Comparison of ENCODE assay signal across 8 cellular contexts in the genomic region with DNA sequence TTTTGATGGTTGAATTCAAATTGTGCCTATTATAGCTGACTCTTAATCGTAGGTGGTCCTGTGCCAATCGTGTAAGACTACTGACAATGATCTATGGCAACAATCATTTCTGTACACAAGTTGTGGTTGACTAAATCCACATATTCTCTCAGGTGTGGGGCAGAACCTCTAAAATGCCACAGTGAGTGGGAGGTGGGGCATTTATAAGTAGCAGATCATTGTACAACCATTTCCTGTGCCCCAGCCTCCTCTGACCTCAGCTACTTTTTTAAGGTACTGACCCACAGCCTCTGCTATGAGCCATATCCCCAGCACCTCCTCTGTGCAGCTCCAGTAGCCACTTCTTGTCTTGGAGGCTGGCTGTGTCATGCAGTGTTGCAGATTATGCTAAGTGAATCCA. TPM values are rescaled to one million over a fixed set of nuclear protein-coding genes. Genes with fewer than 3 reads are reported as not detected.
DNase-seq lines count a peak whose midpoint lies in the region; ATAC-seq and TF ChIP-seq lines count a peak whose summit lies in the region.

No MANE protein-coding gene starts in this region.

- peak overlapping the region; percentile 12 for H3K27ac Mint-ChIP-seq in Calu3 (ENCODE audit: unreplicated experiment)

- WGBS in mammary epithelial cell (ENCODE audit: low coverage, missing lambda C conversion rate): 52% methylated on average over 2 of the region's 2 CpGs

- no peak overlapping the region for H3K4me3 Mint-ChIP-seq in Calu3 (ENCODE audit: low read depth, unreplicated experiment)

- CTCF ChIA-PET in Calu3 (lab: Charles Lee): interaction anchor here (0.9 kb wide), 1 partner anchor 231 kb away, joined by 3 read pairs; no protein-coding TSS in a partner anchor
- CTCF ChIA-PET in mammary epithelial cell (lab: Charles Lee; ENCODE audit: low non-redundant PET): no interaction called here

- H3K4me1 ChIP-seq in mammary epithelial cell (ENCODE audit: insufficient read depth, low read length): peaks cover 38% of the 10 kb centered on the region
- peaks cover 41 to 67% of the 10 kb centered on the region in 2 donors for H3K4me1 ChIP-seq in thoracic aorta (ENCODE audit: control insufficient read depth in 1 of 2, low read depth in 2 of 2)
- H3K4me1 ChIP-seq in effector memory CD4-positive, alpha-beta T cell (ENCODE audit: control insufficient read depth, insufficient read depth, low read length, poor library complexity, severe bottlenecking): no peaks in the 10 kb centered on the region

- ATAC-seq in GM19452 (IDR thresholded peaks at IDR 0.05; ENCODE audit: unreplicated experiment) (peak; percentile 67), thoracic aorta (ENCODE audit: insufficient number of reproducible peaks, low FRiP score, low read depth) (peak; percentile 80)

- H3K4me1 Mint-ChIP-seq in Calu3 (ENCODE audit: low read depth, unreplicated experiment): peaks cover 56% of the 10 kb centered on the region

- H3K9ac ChIP-seq in mammary epithelial cell (ENCODE audit: insufficient read depth, low read length): no peak overlapping the region

- peak; percentile 12 for DNase-seq in Calu3
- DNase-seq in HPDE6-E6E7 (ENCODE audit: extremely low spot score): peak; percentile 39
- peak; percentile 82 for DNase-seq in mammary epithelial cell
- DNase-seq in thoracic aorta (ENCODE audit: low spot score): peak; percentile 41
- DNase-seq in effector memory CD4-positive, alpha-beta T cell: no peak
- DNase-seq in NCI-H2029 (lab: John Stamatoyannopoulos, UW): no peak
- DNase-seq in posterior cingulate gyrus: no peak

- H3K4me3 ChIP-seq in mammary epithelial cell (replicated peaks in 1 of 3; ENCODE audit: insufficient read depth in 1 of 3, low read depth in 2 of 3, low read length in 3 of 3): no peak overlapping the region
- H3K4me3 ChIP-seq in thoracic aorta: no peak overlapping the region
- H3K4me3 ChIP-seq in effector memory CD4-positive, alpha-beta T cell (ENCODE audit: insufficient read depth, low read depth, low read length, poor library complexity, severe bottlenecking): no peak overlapping the region

- no TSS peak for BruUV-seq in Calu3 (replicated peaks; lab: Mats Ljungman, UMichigan)
- BruUV-seq in mammary epithelial cell (replicated peaks; lab: Mats Ljungman, UMichigan): no TSS peak

- no peaks in the 10 kb centered on the region for H3K27me3 ChIP-seq in mammary epithelial cell (ENCODE audit: insufficient read depth, low read length)
- no peaks in the 10 kb centered on the region for H3K27me3 ChIP-seq in thoracic aorta (replicated peaks; ENCODE audit: insufficient read depth)
- H3K27me3 ChIP-seq in effector memory CD4-positive, alpha-beta T cell (replicated peaks; ENCODE audit: control insufficient read depth, insufficient read depth, low read length, poor library complexity, severe bottlenecking): no peaks in the 10 kb centered on the region

- H3K9me3 ChIP-seq in mammary epithelial cell (replicated peaks; ENCODE audit: insufficient read depth, low read length): no peaks in the 10 kb centered on the region
- H3K9me3 ChIP-seq in thoracic aorta: no peaks in the 10 kb centered on the region
- no peaks in the 10 kb centered on the region for H3K9me3 ChIP-seq in effector memory CD4-positive, alpha-beta T cell (ENCODE audit: control insufficient read depth, low read length)

- peak overlapping the region; percentile 13 for H3K4me2 ChIP-seq in mammary epithelial cell (ENCODE audit: insufficient read depth, low read depth, low read length)

- no peaks in the 10 kb centered on the region for H3K9me3 Mint-ChIP-seq in Calu3 (ENCODE audit: low read depth, unreplicated experiment)

- H3K36me3 ChIP-seq in mammary epithelial cell (ENCODE audit: insufficient read depth, low read length) (no peaks in the 10 kb centered on the region), thoracic aorta (no peaks in the 10 kb centered on the region)
- H3K36me3 ChIP-seq in effector memory CD4-positive, alpha-beta T cell (ENCODE audit: control insufficient read depth, insufficient read depth, low read length): no peaks in the 10 kb centered on the region

- no peaks in the 10 kb centered on the region for H4K20me1 ChIP-seq in mammary epithelial cell (ENCODE audit: insufficient read depth, low read length)

- H3K79me2 ChIP-seq in mammary epithelial cell (ENCODE audit: insufficient read depth, low read length): no peaks in the 10 kb centered on the region

- H3K27me3 Mint-ChIP-seq in Calu3 (ENCODE audit: unreplicated experiment): no peaks in the 10 kb centered on the region

- H3K36me3 Mint-ChIP-seq in Calu3 (ENCODE audit: insufficient read depth, unreplicated experiment): peaks cover 7% of the 10 kb centered on the region

- dilution Hi-C loops in mammary epithelial cell (cut with HindIII; ENCODE audit: low sequenced_read_pairs): no loop called here

- H3K27ac ChIP-seq in mammary epithelial cell (ENCODE audit: insufficient read depth, low read depth, low read length): no peak overlapping the region
- peak overlapping the region; percentile 85 to 88 for H3K27ac ChIP-seq in thoracic aorta
- H3K27ac ChIP-seq in effector memory CD4-positive, alpha-beta T cell (ENCODE audit: insufficient read depth, low read length, poor library complexity, severe bottlenecking): no peak overlapping the region

- in situ Hi-C loops in mammary epithelial cell (cut with MboI; ENCODE audit: low sequenced_read_pairs in 2 of 2): no loop called here

- no peak overlapping the region for H2AFZ ChIP-seq in mammary epithelial cell (ENCODE audit: low read depth, low read length)

- no peak for TF ChIP-seq CTCF in Calu3 (IDR thresholded peaks at IDR 0.05; ENCODE audit: unreplicated experiment)
- no peak for TF ChIP-seq CTCF in mammary epithelial cell (conservative IDR thresholded peaks at IDR 0.05 in 1 of 2, IDR thresholded peaks at IDR 0.05 in 1 of 2; ENCODE audit: extremely low read depth in 1 of 2, insufficient read depth in 1 of 2, low read depth in 1 of 2, low read length in 2 of 2)
- TF ChIP-seq CTCF in thoracic aorta (IDR thresholded peaks at IDR 0.05): no peak

- intact Hi-C loops in Calu3 (cut with micrococcal nuclease; ENCODE audit: unreplicated experiment) (no loop called here), mammary epithelial cell (cut with micrococcal nuclease) (no loop called here), posterior cingulate gyrus (cut with DNase I) (loop anchor here (5.0 kb wide), 1 partner anchor 129 kb away; no protein-coding TSS in a partner anchor)

RNA-seq across cellular contexts. Expression of gene RAPH1, which starts 48.6 kb away (rescaled TPM):
- total RNA-seq in Calu3 (2022) (126 and 141 TPM in 2 replicates), mammary epithelial cell (10 to 100 TPM; 12.5 to 42.2 TPM), thoracic aorta (10 to 100 TPM; 44.8 to 86.8 TPM)
- 6.1 TPM for polyA plus RNA-seq in mammary epithelial cell
- 51.5 TPM for polyA minus RNA-seq in mammary epithelial cell

Comparison
In these comparisons a context has a peak if more than half of its experiments do, and no peak if none do; other contexts are left out.
1. DNase-seq: peak in Calu3 (single experiment), HPDE6-E6E7 (single experiment), mammary epithelial cell (single experiment) and thoracic aorta (single experiment); none in effector memory CD4-positive, alpha-beta T cell (0 of 3), NCI-H2029 (single experiment) and posterior cingulate gyrus (0 of 10).
2. H3K27ac ChIP-seq: peak in thoracic aorta (2 of 2); none in mammary epithelial cell (single experiment) and effector memory CD4-positive, alpha-beta T cell (single experiment).